In genomic region chr5:56908942-56909293, GRCh38 we compare ENCODE assay signal across 8 cellular contexts. TPM values are rescaled to one million over a fixed set of nuclear protein-coding genes. Genes with fewer than 3 reads are reported as not detected.
DNase-seq lines count a peak whose midpoint lies in the region; ATAC-seq and TF ChIP-seq lines count a peak whose summit lies in the region.

No MANE protein-coding gene starts in this region.

- H3K4me1 Mint-ChIP-seq in activated naive CD4-positive, alpha-beta T cell treated with anti-CD3 and anti-CD28 coated beads, Interleukin-2, amount 50 U/mL, for 24 hours, result peaks cover 22% of the 10 kb centered on the region
- peaks cover 14% of the 10 kb centered on the region for H3K4me1 Mint-ChIP-seq in osteocyte (ENCODE audit: unreplicated experiment)

- no peaks in the 10 kb centered on the region for H3K36me3 Mint-ChIP-seq in activated naive CD4-positive, alpha-beta T cell treated with anti-CD3 and anti-CD28 coated beads, Interleukin-2, amount 50 U/mL, for 24 hours
- H3K36me3 Mint-ChIP-seq in osteocyte (ENCODE audit: unreplicated experiment), result no peaks in the 10 kb centered on the region

- H3K9me3 Mint-ChIP-seq in activated naive CD4-positive, alpha-beta T cell treated with anti-CD3 and anti-CD28 coated beads, Interleukin-2, amount 50 U/mL, for 24 hours, result no peaks in the 10 kb centered on the region
- H3K9me3 Mint-ChIP-seq in osteocyte (ENCODE audit: unreplicated experiment), result no peaks in the 10 kb centered on the region

- peak overlapping the region; percentile 92 for H3K4me3 Mint-ChIP-seq in activated naive CD4-positive, alpha-beta T cell treated with anti-CD3 and anti-CD28 coated beads, Interleukin-2, amount 50 U/mL, for 24 hours
- H3K4me3 Mint-ChIP-seq in osteocyte (ENCODE audit: unreplicated experiment), result peak overlapping the region; percentile 85

- peak overlapping the region; percentile 88 for H3K27ac Mint-ChIP-seq in activated naive CD4-positive, alpha-beta T cell treated with anti-CD3 and anti-CD28 coated beads, Interleukin-2, amount 50 U/mL, for 24 hours
- H3K27ac Mint-ChIP-seq in osteocyte (ENCODE audit: unreplicated experiment), result peak overlapping the region; percentile 97

- no peak for TF ChIP-seq CTCF in fibroblast of mammary gland (conservative IDR thresholded peaks at IDR 0.05; ENCODE audit: control insufficient read depth, insufficient read depth, low read depth, low read length)
- TF ChIP-seq CTCF in osteocyte (IDR thresholded peaks at IDR 0.05), result no peak

- no peaks in the 10 kb centered on the region for H3K27me3 Mint-ChIP-seq in activated naive CD4-positive, alpha-beta T cell treated with anti-CD3 and anti-CD28 coated beads, Interleukin-2, amount 50 U/mL, for 24 hours
- H3K27me3 Mint-ChIP-seq in osteocyte (ENCODE audit: unreplicated experiment), result no peaks in the 10 kb centered on the region

- ATAC-seq in HG02943 (IDR thresholded peaks at IDR 0.05; ENCODE audit: low read depth, unreplicated experiment), result peak; percentile 40

- no peak for DNase-seq in activated naive CD4-positive, alpha-beta T cell (lab: John Stamatoyannopoulos, UW)
- DNase-seq in SKM-1 (lab: John Stamatoyannopoulos, UW; ENCODE audit: unreplicated experiment) (peak; percentile 36), fibroblast of mammary gland (ENCODE audit: low read depth) (no peak), osteocyte (ENCODE audit: extremely low spot score, unreplicated experiment) (no peak), occipital lobe (lab: John Stamatoyannopoulos, UW) (no peak)
- DNase-seq in effector CD8-positive, alpha-beta T cell (lab: John Stamatoyannopoulos, UW), result no peak

- peak overlapping the region; percentile 73 for H3K4me3 ChIP-seq in fibroblast of mammary gland (ENCODE audit: control insufficient read depth, low read depth, low read length)

RNA-seq across cellular contexts. Expression of gene SETD9, which starts 0.5 kb away (rescaled TPM):
- total RNA-seq in osteocyte (10.1 and 11.0 TPM in 2 replicates), occipital lobe (4.7 TPM)

RNA-seq across cellular contexts. Expression of gene MIER3, which starts 43.0 kb away (rescaled TPM):
- total RNA-seq in osteocyte (22.4 and 22.6 TPM in 2 replicates), occipital lobe (54.1 TPM)
